ENCODE assay signal across 9 cellular contexts in genomic region chr7:151946932-151947331, GRCh38. TPM values are rescaled to one million over a fixed set of nuclear protein-coding genes. Genes with fewer than 3 reads are reported as not detected.
"Had no signal": no experiment of that assay in that cellular context is flagged by ENCODE, and none has a peak within 500 bp of the region (broad histone marks: within the 10 kb centered on the region; RNA-seq: fewer than 3 reads in every experiment).

No MANE protein-coding gene starts in this region.

- FAIRE-seq: H1, H54 had no signal

- H3K4me3 ChIP-seq: GM23338 had no signal

- H3K27ac ChIP-seq: HL-60 had no signal

- ATAC-seq: GM23338 had no signal

- DNase-seq: H9, HCEC 1CT, IMR-90, KBM-7 had no signal

- H3K4me2 ChIP-seq: GM23338 had no signal

- H2AFZ ChIP-seq: GM23338 had no signal

RNA-seq across cellular contexts. Expression of gene GALNTL5, which starts 9.3 kb away (rescaled TPM):
- total RNA-seq: GM23338, H1, H9, HT1080, IMR-90 had no signal
- polyA plus RNA-seq: GM23338, IMR-90 had no signal
